In genomic region chr3:169544495-169544894, GRCh38 we compare ENCODE assay signal across 5 cellular contexts.
A peak's percentile ranks its signal among the peaks of the same experiment; 100 is the strongest.
DNase-seq lines count a peak whose midpoint lies in the region; ATAC-seq, FAIRE-seq and TF ChIP-seq lines count a peak whose summit lies in the region.
"Not testable (repeated sequence)": the region's sequence is repeated elsewhere in the genome, so short reads cannot be mapped to it uniquely, and the experiment has no call there.

No MANE protein-coding gene starts in this region.

- POLR2A ChIA-PET in HEK293 (lab: Yijun Ruan, JAX); HepG2 (lab: Yijun Ruan, JAX): not testable (repeated sequence)

- CTCF ChIA-PET in HEK293 (lab: Yijun Ruan, JAX): interaction anchor here (1.7 kb wide), 1 partner anchor 124 kb away, joined by 4 read pairs; no protein-coding TSS in a partner anchor
- CTCF ChIA-PET in HepG2 (lab: Yijun Ruan, JAX; ENCODE audit: low intra/inter-chr PET ratio, low total read pairs): not testable (repeated sequence)

- not testable (repeated sequence) for H3K9me3 ChIP-seq in HEK293 (ENCODE audit: control insufficient read depth, insufficient read depth, low read depth, low read length); HepG2 (ENCODE audit: low read length)

- not testable (repeated sequence) for H3K9me3 Mint-ChIP-seq in progenitor cell of endocrine pancreas (ENCODE audit: low read depth)

- not testable (repeated sequence) for H3K79me2 ChIP-seq in HepG2 (ENCODE audit: insufficient read depth, low read length)

- DNase-seq in GM18507 (ENCODE audit: extremely low spot score, insufficient read length, low read depth); HepG2 (ENCODE audit: low spot score); progenitor cell of endocrine pancreas (ENCODE audit: low spot score, unreplicated experiment): not testable (repeated sequence)
- DNase-seq in NCI-H69 (lab: John Stamatoyannopoulos, UW): peak; percentile 36

- H2AFZ ChIP-seq in HepG2 (ENCODE audit: low read length): not testable (repeated sequence)

- H3K4me1 Mint-ChIP-seq in progenitor cell of endocrine pancreas (ENCODE audit: low read depth): not testable (repeated sequence)

- H3K36me3 Mint-ChIP-seq in progenitor cell of endocrine pancreas (ENCODE audit: insufficient read depth): not testable (repeated sequence)

- H3K4me3 ChIP-seq in HEK293 (ENCODE audit: low read depth, low read length); HepG2 (replicated peaks in 1 of 3; ENCODE audit: insufficient read depth in 1 of 3, low read depth in 2 of 3, low read length in 3 of 3): not testable (repeated sequence)

- H3K27me3 ChIP-seq in HepG2 (ENCODE audit: control insufficient read depth in 1 of 2, insufficient read depth in 2 of 2, low read length in 2 of 2): not testable (repeated sequence)

- BruUV-seq in HepG2 (replicated peaks; lab: Mats Ljungman, UMichigan): not testable (repeated sequence)

- H3K4me2 ChIP-seq in HepG2 (ENCODE audit: low read depth, low read length): not testable (repeated sequence)

- TF ChIP-seq EP300 in HepG2 (IDR thresholded peaks at IDR 0.05; ENCODE audit: low read depth in 2 of 2, low read length in 2 of 2); HepG2 (CRISPR knock-in tag; IDR thresholded peaks at IDR 0.05; ENCODE audit: borderline replicate concordance): not testable (repeated sequence)

- intact Hi-C loops in HepG2 (cut with micrococcal nuclease; ENCODE audit: unreplicated experiment): not testable (repeated sequence)

- TF ChIP-seq POLR2A in HepG2 (IDR thresholded peaks at IDR 0.05; ENCODE audit: insufficient read depth in 1 of 2, low read depth in 2 of 2, low read length in 2 of 2): not testable (repeated sequence)

- not testable (repeated sequence) for H3K27me3 Mint-ChIP-seq in progenitor cell of endocrine pancreas

- H3K36me3 ChIP-seq in HEK293 (ENCODE audit: control insufficient read depth in 2 of 2, insufficient read depth in 1 of 2, low read length in 2 of 2); HepG2 (replicated peaks in 1 of 2; ENCODE audit: control insufficient read depth in 1 of 2, insufficient read depth in 2 of 2, low read length in 2 of 2): not testable (repeated sequence)

- TF ChIP-seq CTCF in HEK293 (tag by site-specific recombination; IDR thresholded peaks at IDR 0.05); HepG2 (CRISPR knock-in tag; IDR thresholded peaks at IDR 0.05); progenitor cell of endocrine pancreas (IDR thresholded peaks at IDR 0.05; ENCODE audit: unreplicated experiment): not testable (repeated sequence)

- peak overlapping the region; percentile 85 for H3K27ac Mint-ChIP-seq in progenitor cell of endocrine pancreas

- TF ChIP-seq RAD21 in HepG2 (CRISPR knock-in tag; IDR thresholded peaks at IDR 0.05): not testable (repeated sequence)

- FAIRE-seq in GM18507 (lab: Jason Lieb, UNC): peak; percentile 50
- FAIRE-seq in HepG2 (lab: Jason Lieb, UNC): not testable (repeated sequence)

- not testable (repeated sequence) for H3K4me3 Mint-ChIP-seq in progenitor cell of endocrine pancreas (ENCODE audit: low read depth)

- H4K20me1 ChIP-seq in HepG2 (ENCODE audit: insufficient read depth, low read length): not testable (repeated sequence)

- not testable (repeated sequence) for ATAC-seq in HepG2

- H3K4me1 ChIP-seq in HEK293 (ENCODE audit: control insufficient read depth, insufficient read depth, low read length): peaks cover 12% of the 10 kb centered on the region
- H3K4me1 ChIP-seq in HepG2 (ENCODE audit: insufficient read depth, low read length): not testable (repeated sequence)

- H3K27ac ChIP-seq in HEK293 (ENCODE audit: extremely low read depth, low read depth, low read length); HepG2 (ENCODE audit: extremely low read length, insufficient read depth, low read length): not testable (repeated sequence)

- H3K9ac ChIP-seq in HepG2 (ENCODE audit: insufficient read depth, low read depth, low read length): not testable (repeated sequence)

- in situ Hi-C loops in HepG2 (cut with HindIII; ENCODE audit: extremely low pct_ligation_motif_present, low pct_unique_long_range_greater_than_20kb): not testable (repeated sequence)

- WGBS in HepG2 (ENCODE audit: low lambda C conversion rate): 11% methylated on average over 3 of the region's 3 CpGs

TF ChIP-seq in HEK293, 187 proteins besides CTCF, POLR2A, EP300 and RAD21:
- TF ChIP-seq ZNF146 (tag by site-specific recombination; IDR thresholded peaks at IDR 0.05): peak; percentile 99
- 0 out of 2 replicates have a peak, but pooled peaks have one; percentile 56 for TF ChIP-seq ZNF223 (tag by site-specific recombination; IDR thresholded peaks at IDR 0.05)
- TF ChIP-seq, protein P1, sequence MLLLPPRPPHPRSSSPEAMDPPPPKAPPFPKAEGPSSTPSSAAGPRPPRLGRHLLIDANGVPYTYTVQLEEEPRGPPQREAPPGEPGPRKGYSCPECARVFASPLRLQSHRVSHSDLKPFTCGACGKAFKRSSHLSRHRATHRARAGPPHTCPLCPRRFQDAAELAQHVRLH (tag by site-specific recombination; IDR thresholded peaks at IDR 0.05): peak; percentile 63; the same call in 1 of the 2 replicates

TF ChIP-seq in HepG2, 621 proteins besides CTCF, POLR2A, EP300 and RAD21:
- TF ChIP-seq, protein P2, sequence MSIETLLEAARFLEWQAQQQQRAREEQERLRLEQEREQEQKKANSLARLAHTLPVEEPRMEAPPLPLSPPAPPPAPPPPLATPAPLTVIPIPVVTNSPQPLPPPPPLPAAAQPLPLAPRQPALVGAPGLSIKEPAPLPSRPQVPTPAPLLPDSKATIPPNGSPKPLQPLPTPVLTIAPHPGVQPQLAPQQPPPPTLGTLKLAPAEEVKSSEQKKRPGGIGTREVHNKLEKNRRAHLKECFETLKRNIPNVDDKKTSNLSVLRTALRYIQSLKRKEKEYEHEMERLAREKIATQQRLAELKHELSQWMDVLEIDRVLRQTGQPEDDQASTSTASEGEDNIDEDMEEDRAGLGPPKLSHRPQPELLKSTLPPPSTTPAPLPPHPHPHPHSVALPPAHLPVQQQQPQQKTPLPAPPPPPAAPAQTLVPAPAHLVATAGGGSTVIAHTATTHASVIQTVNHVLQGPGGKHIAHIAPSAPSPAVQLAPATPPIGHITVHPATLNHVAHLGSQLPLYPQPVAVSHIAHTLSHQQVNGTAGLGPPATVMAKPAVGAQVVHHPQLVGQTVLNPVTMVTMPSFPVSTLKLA (IDR thresholded peaks at IDR 0.05): 0 out of 2 replicates have a peak, but pooled peaks have one; percentile 19
